Comparison of ENCODE assay signal across 10 cellular contexts in genomic region chr1:169110265-169110664, GRCh38. TPM values are rescaled to one million over a fixed set of nuclear protein-coding genes. Genes with fewer than 3 reads are reported as not detected.
DNase-seq lines count a peak whose midpoint lies in the region; ATAC-seq, FAIRE-seq and TF ChIP-seq lines count a peak whose summit lies in the region.
"Had no signal": no experiment of that assay in that cellular context is flagged by ENCODE, and none has a peak within 500 bp of the region (broad histone marks: within the 10 kb centered on the region; RNA-seq: fewer than 3 reads in every experiment).

No MANE protein-coding gene starts in this region.

- H3K27ac ChIP-seq in left ventricle myocardium inferior (replicated peaks), result peak overlapping the region; percentile 97
- peak overlapping the region; percentile 56 for H3K27ac ChIP-seq in cingulate gyrus (ENCODE audit: low read depth, low read length)
- H3K27ac ChIP-seq in muscle layer of duodenum (ENCODE audit: low read length), result peak overlapping the region; percentile 94
- H3K27ac ChIP-seq: KMS-11 had no signal

- no peak for FAIRE-seq in RCC 7860 (lab: Jason Lieb, UNC)

- peak overlapping the region; percentile 94 for H3K4me3 ChIP-seq in left ventricle myocardium inferior
- peak overlapping the region; percentile 80 to 81 for H3K4me3 ChIP-seq in muscle layer of duodenum (ENCODE audit: low read depth in 1 of 2, low read length in 2 of 2)

- no peak for TF ChIP-seq CTCF in left ventricle myocardium inferior (IDR thresholded peaks at IDR 0.05; ENCODE audit: borderline replicate concordance)

- H3K9me3 ChIP-seq in left ventricle myocardium inferior (replicated peaks), result no peaks in the 10 kb centered on the region
- H3K9me3 ChIP-seq in muscle layer of duodenum (ENCODE audit: control insufficient read depth in 1 of 2, low read length in 2 of 2), result no peaks in the 10 kb centered on the region

- H3K27me3 ChIP-seq in left ventricle myocardium inferior (ENCODE audit: low read depth) (no peaks in the 10 kb centered on the region), muscle layer of duodenum (ENCODE audit: low read depth, low read length) (no peaks in the 10 kb centered on the region)

- ATAC-seq in left cardiac atrium (no peak), GM21390 (IDR thresholded peaks at IDR 0.05; ENCODE audit: unreplicated experiment) (no peak)

- DNase-seq in left ventricle myocardium inferior, result no peak
- DNase-seq in left cardiac atrium, result no peak
- no peak for DNase-seq in RCC 7860 (ENCODE audit: low spot score)
- DNase-seq in HUDEP-2 (lab: John Stamatoyannopoulos, UW; ENCODE audit: unreplicated experiment in 76 of 76), result no peak
- no peak for DNase-seq in epidermal melanocyte (ENCODE audit: insufficient read length, low spot score)
- DNase-seq: activated B cell treated with CpG ODN at 0.5 μM for 24 hours had no signal

- H3K36me3 ChIP-seq in left ventricle myocardium inferior (peaks cover 36% of the 10 kb centered on the region), muscle layer of duodenum (ENCODE audit: control insufficient read depth in 1 of 2, insufficient read depth in 2 of 2, low read length in 2 of 2) (peaks cover 0 to 16% of the 10 kb centered on the region in 2 donors)

- intact Hi-C loops in left ventricle myocardium inferior (cut with micrococcal nuclease) (no loop called here), left cardiac atrium (cut with DNase I) (no loop called here)

- peaks cover 77% of the 10 kb centered on the region for H3K4me1 ChIP-seq in left ventricle myocardium inferior
- H3K4me1 ChIP-seq in muscle layer of duodenum (ENCODE audit: control insufficient read depth in 1 of 2, insufficient read depth in 2 of 2, low read length in 2 of 2), result peaks cover 6 to 25% of the 10 kb centered on the region in 2 donors

RNA-seq across cellular contexts. Expression of gene ATP1B1, which starts 3.8 kb away (rescaled TPM):
- 385 TPM for total RNA-seq in left ventricle myocardium inferior
- total RNA-seq in left cardiac atrium, result 100 to 1,000 TPM; 177 to 272 TPM
